6 cellular contexts compared by ENCODE assay signal in genomic region chr12:6970096-6970527, GRCh38. TPM values are rescaled to one million over a fixed set of nuclear protein-coding genes. Genes with fewer than 3 reads are reported as not detected.
DNase-seq lines count a peak whose midpoint lies in the region; ATAC-seq and TF ChIP-seq lines count a peak whose summit lies in the region.

No MANE protein-coding gene starts in this region.

- H3K4me3 ChIP-seq in Peyer's patch, result peak overlapping the region; percentile 73 to 86 (median 82)
- H3K4me3 ChIP-seq in right cardiac atrium (ENCODE audit: low read length), result peak overlapping the region; percentile 94
- H3K4me3 ChIP-seq in upper lobe of right lung, result peak overlapping the region; percentile 98

- ATAC-seq in GM21515 (IDR thresholded peaks at IDR 0.05; ENCODE audit: unreplicated experiment), result peak; percentile 39
- ATAC-seq in right cardiac atrium, result peak; percentile 17 to 38
- peak; percentile 50 for ATAC-seq in upper lobe of right lung

- H3K27me3 ChIP-seq in Peyer's patch (no peaks in the 10 kb centered on the region), right cardiac atrium (ENCODE audit: control insufficient read depth, insufficient read depth) (no peaks in the 10 kb centered on the region), upper lobe of right lung (no peaks in the 10 kb centered on the region)

- H3K27ac ChIP-seq in Peyer's patch (peak overlapping the region; percentile 88 to 100 (median 92)), right cardiac atrium (ENCODE audit: low read length) (peak overlapping the region; percentile 74), upper lobe of right lung (peak overlapping the region; percentile 92)

- intact Hi-C loops in right cardiac atrium (cut with DNase I), result loop anchor here in 1 of 4 donors (5.0 kb wide), 1 partner anchor 47 kb away; the partner anchor contains the start of gene LPCAT3
- intact Hi-C loops in upper lobe of right lung (cut with DNase I), result no loop called here

- H3K4me1 ChIP-seq in Peyer's patch (peaks cover 5 to 47% (median 13%) of the 10 kb centered on the region in 4 donors), right cardiac atrium (ENCODE audit: control insufficient read depth, insufficient read depth, low read length) (peaks cover 2% of the 10 kb centered on the region), upper lobe of right lung (peaks cover 25% of the 10 kb centered on the region)

- no peak for TF ChIP-seq CTCF in Peyer's patch (IDR thresholded peaks at IDR 0.05)
- no peak for TF ChIP-seq CTCF in upper lobe of right lung (IDR thresholded peaks at IDR 0.05)

- H3K36me3 ChIP-seq in Peyer's patch (peaks cover 0 to 49% (median 0%) of the 10 kb centered on the region in 3 donors), upper lobe of right lung (peaks cover 60% of the 10 kb centered on the region)

- H3K9me3 ChIP-seq in Peyer's patch, result no peaks in the 10 kb centered on the region
- H3K9me3 ChIP-seq in right cardiac atrium (ENCODE audit: control insufficient read depth, low read length), result no peaks in the 10 kb centered on the region
- no peaks in the 10 kb centered on the region for H3K9me3 ChIP-seq in upper lobe of right lung

- DNase-seq in Peyer's patch (no peak), right cardiac atrium (peak in 2 of 3 donors; percentile 59 to 81), upper lobe of right lung (no peak), NCI-H2081 (lab: John Stamatoyannopoulos, UW) (no peak), kidney tubule cell (ENCODE audit: low spot score) (no peak)

- TF ChIP-seq POLR2A in Peyer's patch (IDR thresholded peaks at IDR 0.05), result no peak

- WGBS in right cardiac atrium, result under 1% methylated on average over 31 of the region's 31 CpGs

RNA-seq across cellular contexts. Expression of gene PHB2, which starts 0.4 kb away (rescaled TPM):
- 100 to 1,000 TPM; 162 to 219 (median 174) TPM for total RNA-seq in Peyer's patch
- 100 to 1,000 TPM; 137 to 159 (median 142) TPM for total RNA-seq in right cardiac atrium
- 127 TPM for polyA plus RNA-seq in right cardiac atrium
- 126 TPM for total RNA-seq in upper lobe of right lung

RNA-seq across cellular contexts. Expression of gene EMG1, which starts 0.6 kb away (rescaled TPM):
- 10 to 100 TPM in 3 of 4 donors, 1 to 10 TPM in 1; 9.1 to 24.8 (median 18.3) TPM for total RNA-seq in Peyer's patch
- 10 to 100 TPM; 33.7 to 40.2 (median 38.1) TPM for total RNA-seq in right cardiac atrium
- polyA plus RNA-seq in right cardiac atrium, result 26.0 TPM
- 35.6 TPM for total RNA-seq in upper lobe of right lung

RNA-seq across cellular contexts. Expression of gene PTPN6, which starts 19.0 kb away (rescaled TPM):
- total RNA-seq in Peyer's patch (100 to 1,000 TPM in 1 of 4 donors, 10 to 100 TPM in 3; 41.6 to 183 (median 44.4) TPM), right cardiac atrium (10 to 100 TPM in 2 of 4 donors, 1 to 10 TPM in 2; 7.7 to 12.1 (median 9.3) TPM), upper lobe of right lung (154 TPM)
- polyA plus RNA-seq in right cardiac atrium, result 5.9 TPM

RNA-seq across cellular contexts. Expression of gene C12orf57, which starts 26.3 kb away (rescaled TPM):
- total RNA-seq in Peyer's patch, result 100 to 1,000 TPM; 146 to 339 (median 156) TPM
- 100 to 1,000 TPM; 262 to 339 (median 272) TPM for total RNA-seq in right cardiac atrium
- polyA plus RNA-seq in right cardiac atrium, result 441 TPM
- 197 TPM for total RNA-seq in upper lobe of right lung

RNA-seq across cellular contexts. Expression of gene RNU7-1, which starts 26.5 kb away (rescaled TPM):
- total RNA-seq in Peyer's patch, result not detected
- not detected for total RNA-seq in right cardiac atrium
- polyA plus RNA-seq in right cardiac atrium, result not detected
- not detected for total RNA-seq in upper lobe of right lung

Comparison
In these comparisons a context has a peak if more than half of its experiments do, and no peak if none do; other contexts are left out.
1. DNase-seq: peak in right cardiac atrium (2 of 3); none in Peyer's patch (0 of 3), upper lobe of right lung (single experiment), NCI-H2081 (0 of 2) and kidney tubule cell (single experiment).
2. Peak in every context shown above with its lines, with median percentiles within 50 percentile points of each other: ATAC-seq, H3K27ac ChIP-seq and H3K4me3 ChIP-seq.